1 cellular context compared by ENCODE assay signal in genomic region chr2:191318729-191319078, GRCh38.
TF ChIP-seq lines count a peak whose summit lies in the region.

No MANE protein-coding gene starts in this region.

TF ChIP-seq in HepG2, 621 proteins besides CTCF, POLR2A, EP300 and RAD21 (continued from another document and continues in another):
- TF ChIP-seq SPEN (CRISPR knock-in tag; IDR thresholded peaks at IDR 0.05; ENCODE audit: low read depth) (no peak), SMARCE1 (IDR thresholded peaks at IDR 0.05; ENCODE audit: borderline replicate concordance) (no peak), ZNF292 (CRISPR knock-in tag; IDR thresholded peaks at IDR 0.05; ENCODE audit: borderline replicate concordance, low read depth) (peak; percentile 90; the same call in 1 of the 2 replicates), MXD4 (CRISPR knock-in tag; IDR thresholded peaks at IDR 0.05) (peak; percentile 84), PCBP1 (IDR thresholded peaks at IDR 0.05; ENCODE audit: borderline replicate concordance, low read depth, low read length) (no peak), RFX5 (IDR thresholded peaks at IDR 0.05; ENCODE audit: low read depth, low read length) (no peak), ZBTB38 (CRISPR knock-in tag; IDR thresholded peaks at IDR 0.05) (no peak), ZNF619 (CRISPR knock-in tag; IDR thresholded peaks at IDR 0.05) (no peak), XRCC5 (optimal IDR thresholded peaks at IDR 0.05; ENCODE audit: low read length) (peak; percentile 82), HNF4A (CRISPR knock-in tag; IDR thresholded peaks at IDR 0.05) (peak; percentile 86), PHF20 (CRISPR knock-in tag; IDR thresholded peaks at IDR 0.05) (no peak), ZNF34 (CRISPR knock-in tag; IDR thresholded peaks at IDR 0.05; ENCODE audit: borderline replicate concordance) (no peak), SNRNP70 (IDR thresholded peaks at IDR 0.05; ENCODE audit: low read depth, low read length) (no peak), BRF2 (CRISPR knock-in tag; IDR thresholded peaks at IDR 0.05) (no peak), ZNF33A (CRISPR knock-in tag; IDR thresholded peaks at IDR 0.05; ENCODE audit: borderline replicate concordance) (no peak), DMAP1 (CRISPR knock-in tag; IDR thresholded peaks at IDR 0.05) (peak; percentile 56), HHEX (CRISPR knock-in tag; IDR thresholded peaks at IDR 0.05) (no peak), ZNF496 (CRISPR knock-in tag; IDR thresholded peaks at IDR 0.05; ENCODE audit: insufficient replicate concordance) (no peak), LBX2 (CRISPR knock-in tag; IDR thresholded peaks at IDR 0.05; ENCODE audit: borderline replicate concordance) (no peak), RBAK (CRISPR knock-in tag; IDR thresholded peaks at IDR 0.05) (no peak), HCFC1 (IDR thresholded peaks at IDR 0.05; ENCODE audit: low read depth, low read length) (no peak), ZNF607 (CRISPR knock-in tag; IDR thresholded peaks at IDR 0.05; ENCODE audit: borderline replicate concordance) (no peak), HOMEZ (CRISPR knock-in tag; IDR thresholded peaks at IDR 0.05; ENCODE audit: low read depth) (peak; percentile 97), ZNF260 (CRISPR knock-in tag; IDR thresholded peaks at IDR 0.05; ENCODE audit: borderline replicate concordance, low read depth) (no peak), ZNF775 (CRISPR knock-in tag; IDR thresholded peaks at IDR 0.05; ENCODE audit: borderline replicate concordance) (no peak), SNAI1 (CRISPR knock-in tag; IDR thresholded peaks at IDR 0.05; ENCODE audit: borderline replicate concordance) (no peak), ZFP36 (IDR thresholded peaks at IDR 0.05; ENCODE audit: borderline replicate concordance, low read depth, low read length, partially characterized antibody) (no peak), ZNF326 (CRISPR knock-in tag; IDR thresholded peaks at IDR 0.05; ENCODE audit: borderline replicate concordance) (no peak), ELF1 (CRISPR knock-in tag; IDR thresholded peaks at IDR 0.05) (no peak), YEATS2 (CRISPR knock-in tag; IDR thresholded peaks at IDR 0.05; ENCODE audit: borderline replicate concordance) (no peak), HOXD1 (CRISPR knock-in tag; IDR thresholded peaks at IDR 0.05) (no peak), NRL (CRISPR knock-in tag; IDR thresholded peaks at IDR 0.05; ENCODE audit: borderline replicate concordance) (no peak), NFATC3 (CRISPR knock-in tag; IDR thresholded peaks at IDR 0.05) (no peak), RXRA (CRISPR knock-in tag; IDR thresholded peaks at IDR 0.05) (no peak; the same call in 1 of the 2 replicates), KAT8 (CRISPR knock-in tag; IDR thresholded peaks at IDR 0.05) (peak; percentile 49; the same call in 1 of the 2 replicates), ZFP36L2 (CRISPR knock-in tag; IDR thresholded peaks at IDR 0.05) (no peak), ZNF280B (CRISPR knock-in tag; IDR thresholded peaks at IDR 0.05; ENCODE audit: borderline replicate concordance) (no peak), GLI4 (CRISPR knock-in tag; IDR thresholded peaks at IDR 0.05; ENCODE audit: borderline replicate concordance) (no peak), ZNF224 (CRISPR knock-in tag; IDR thresholded peaks at IDR 0.05) (no peak), TEF (CRISPR knock-in tag; IDR thresholded peaks at IDR 0.05) (no peak), CC2D1A (CRISPR knock-in tag; IDR thresholded peaks at IDR 0.05) (no peak), ARID5B (CRISPR knock-in tag; IDR thresholded peaks at IDR 0.05) (peak; percentile 57), ASH2L (IDR thresholded peaks at IDR 0.05; ENCODE audit: insufficient read length, low read depth, low read length) (peak; percentile 56), NFKB2 (CRISPR knock-in tag; IDR thresholded peaks at IDR 0.05; ENCODE audit: borderline replicate concordance) (no peak), MAZ (IDR thresholded peaks at IDR 0.05; ENCODE audit: borderline replicate concordance, low read depth, low read length) (no peak), MAZ (CRISPR knock-in tag; IDR thresholded peaks at IDR 0.05; ENCODE audit: low read depth) (no peak), KLF16 (CRISPR knock-in tag; IDR thresholded peaks at IDR 0.05) (no peak), ZNF343 (CRISPR knock-in tag; IDR thresholded peaks at IDR 0.05) (no peak), HOXA5 (CRISPR knock-in tag; IDR thresholded peaks at IDR 0.05) (no peak), MTA3 (CRISPR knock-in tag; IDR thresholded peaks at IDR 0.05) (no peak), ZNF207 (IDR thresholded peaks at IDR 0.05; ENCODE audit: borderline replicate concordance) (no peak), LRRFIP1 (CRISPR knock-in tag; conservative IDR thresholded peaks at IDR 0.05) (no peak), KDM5B (CRISPR knock-in tag; IDR thresholded peaks at IDR 0.05; ENCODE audit: borderline replicate concordance) (no peak), ZNF589 (CRISPR knock-in tag; conservative IDR thresholded peaks at IDR 0.05) (no peak), KDM3A (CRISPR knock-in tag; IDR thresholded peaks at IDR 0.05; ENCODE audit: low read depth) (peak; percentile 60; the same call in 1 of the 2 replicates), ATF3 (CRISPR knock-in tag; IDR thresholded peaks at IDR 0.05) (no peak)
